1 cellular context compared by ENCODE assay signal in the genomic region with DNA sequence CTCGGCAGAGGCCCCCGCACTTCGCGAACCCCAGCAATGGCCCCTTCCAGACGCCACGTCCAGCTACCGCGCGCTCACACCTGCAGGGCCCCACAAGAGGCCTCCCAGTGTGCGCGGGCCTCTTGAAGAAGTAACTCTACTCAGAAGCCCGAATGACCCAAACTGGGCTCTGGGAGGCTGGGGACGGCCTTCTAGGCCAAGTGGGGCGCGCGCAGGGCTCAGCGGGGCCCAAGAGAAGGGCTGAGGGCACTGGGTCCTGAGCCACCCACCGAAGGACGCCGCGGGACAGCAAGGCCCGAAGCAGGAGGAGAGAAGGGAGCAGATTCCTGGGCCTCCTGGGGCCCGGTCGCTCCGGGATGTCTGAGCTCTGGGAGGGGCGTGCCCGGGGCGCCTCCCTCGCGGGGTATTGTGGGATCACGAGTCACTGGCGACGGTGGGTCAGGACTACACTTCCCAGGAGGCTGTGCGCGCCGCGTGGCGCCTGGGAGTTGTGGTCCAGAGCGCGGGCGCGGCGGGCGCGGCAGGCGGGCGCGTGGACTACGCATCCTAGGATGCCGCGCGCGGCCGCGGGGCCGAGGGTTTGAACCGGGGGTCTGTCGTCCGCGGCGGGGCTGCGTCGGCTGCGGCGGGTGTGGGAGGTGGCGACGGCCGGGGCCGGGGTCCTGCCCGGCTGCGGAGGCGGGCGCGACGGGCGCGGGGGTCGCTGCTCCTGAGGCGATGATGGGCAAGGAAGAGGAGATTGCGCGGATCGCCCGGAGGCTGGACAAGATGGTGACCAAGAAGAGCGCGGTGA.
TF ChIP-seq lines count a peak whose summit lies in the region.

A gene (plus strand): TSS at position 603 of the 793 bp plus-strand sequence. CDS start 115 bp downstream, at position 718.

TF ChIP-seq in K562, 482 proteins besides CTCF, POLR2A, EP300 and RAD21 (continued from another document and continues in another):
- TF ChIP-seq, protein P1, sequence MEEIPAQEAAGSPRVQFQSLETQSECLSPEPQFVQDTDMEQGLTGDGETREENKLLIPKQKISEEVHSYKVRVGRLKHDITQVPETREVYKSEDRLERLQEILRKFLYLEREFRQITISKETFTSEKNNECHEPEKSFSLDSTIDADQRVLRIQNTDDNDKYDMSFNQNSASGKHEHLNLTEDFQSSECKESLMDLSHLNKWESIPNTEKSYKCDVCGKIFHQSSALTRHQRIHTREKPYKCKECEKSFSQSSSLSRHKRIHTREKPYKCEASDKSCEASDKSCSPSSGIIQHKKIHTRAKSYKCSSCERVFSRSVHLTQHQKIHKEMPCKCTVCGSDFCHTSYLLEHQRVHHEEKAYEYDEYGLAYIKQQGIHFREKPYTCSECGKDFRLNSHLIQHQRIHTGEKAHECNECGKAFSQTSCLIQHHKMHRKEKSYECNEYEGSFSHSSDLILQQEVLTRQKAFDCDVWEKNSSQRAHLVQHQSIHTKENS (CRISPR knock-in tag; IDR thresholded peaks at IDR 0.05) = no peak
- TF ChIP-seq ELF2 (CRISPR knock-in tag; IDR thresholded peaks at IDR 0.05) = no peak
- TF ChIP-seq SIN3B (IDR thresholded peaks at IDR 0.05; ENCODE audit: low read depth) = peak; percentile 68
- TF ChIP-seq, protein P2, sequence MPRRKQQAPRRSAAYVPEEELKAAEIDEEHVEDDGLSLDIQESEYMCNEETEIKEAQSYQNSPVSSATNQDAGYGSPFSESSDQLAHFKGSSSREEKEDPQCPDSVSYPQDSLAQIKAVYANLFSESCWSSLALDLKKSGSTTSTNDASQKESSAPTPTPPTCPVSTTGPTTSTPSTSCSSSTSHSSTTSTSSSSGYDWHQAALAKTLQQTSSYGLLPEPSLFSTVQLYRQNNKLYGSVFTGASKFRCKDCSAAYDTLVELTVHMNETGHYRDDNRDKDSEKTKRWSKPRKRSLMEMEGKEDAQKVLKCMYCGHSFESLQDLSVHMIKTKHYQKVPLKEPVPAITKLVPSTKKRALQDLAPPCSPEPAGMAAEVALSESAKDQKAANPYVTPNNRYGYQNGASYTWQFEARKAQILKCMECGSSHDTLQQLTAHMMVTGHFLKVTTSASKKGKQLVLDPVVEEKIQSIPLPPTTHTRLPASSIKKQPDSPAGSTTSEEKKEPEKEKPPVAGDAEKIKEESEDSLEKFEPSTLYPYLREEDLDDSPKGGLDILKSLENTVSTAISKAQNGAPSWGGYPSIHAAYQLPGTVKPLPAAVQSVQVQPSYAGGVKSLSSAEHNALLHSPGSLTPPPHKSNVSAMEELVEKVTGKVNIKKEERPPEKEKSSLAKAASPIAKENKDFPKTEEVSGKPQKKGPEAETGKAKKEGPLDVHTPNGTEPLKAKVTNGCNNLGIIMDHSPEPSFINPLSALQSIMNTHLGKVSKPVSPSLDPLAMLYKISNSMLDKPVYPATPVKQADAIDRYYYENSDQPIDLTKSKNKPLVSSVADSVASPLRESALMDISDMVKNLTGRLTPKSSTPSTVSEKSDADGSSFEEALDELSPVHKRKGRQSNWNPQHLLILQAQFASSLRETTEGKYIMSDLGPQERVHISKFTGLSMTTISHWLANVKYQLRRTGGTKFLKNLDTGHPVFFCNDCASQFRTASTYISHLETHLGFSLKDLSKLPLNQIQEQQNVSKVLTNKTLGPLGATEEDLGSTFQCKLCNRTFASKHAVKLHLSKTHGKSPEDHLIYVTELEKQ (CRISPR knock-in tag; IDR thresholded peaks at IDR 0.05) = no peak
- peak; percentile 86; the same call in 1 of the 2 replicates for TF ChIP-seq L3MBTL2 (IDR thresholded peaks at IDR 0.05)
- TF ChIP-seq STAG1 (CRISPR knock-in tag; IDR thresholded peaks at IDR 0.05; ENCODE audit: borderline replicate concordance) = no peak
- no peak for TF ChIP-seq PHTF2 (CRISPR knock-in tag; IDR thresholded peaks at IDR 0.05)
- no peak for TF ChIP-seq ZNF699 (CRISPR knock-in tag; IDR thresholded peaks at IDR 0.05; ENCODE audit: insufficient replicate concordance)
- TF ChIP-seq ZNF778 (CRISPR knock-in tag; IDR thresholded peaks at IDR 0.05) = no peak
- peak; percentile 100 for TF ChIP-seq ZFX (CRISPR knock-in tag; IDR thresholded peaks at IDR 0.05)
- no peak for TF ChIP-seq TARDBP (IDR thresholded peaks at IDR 0.05)
- TF ChIP-seq, protein P3, sequence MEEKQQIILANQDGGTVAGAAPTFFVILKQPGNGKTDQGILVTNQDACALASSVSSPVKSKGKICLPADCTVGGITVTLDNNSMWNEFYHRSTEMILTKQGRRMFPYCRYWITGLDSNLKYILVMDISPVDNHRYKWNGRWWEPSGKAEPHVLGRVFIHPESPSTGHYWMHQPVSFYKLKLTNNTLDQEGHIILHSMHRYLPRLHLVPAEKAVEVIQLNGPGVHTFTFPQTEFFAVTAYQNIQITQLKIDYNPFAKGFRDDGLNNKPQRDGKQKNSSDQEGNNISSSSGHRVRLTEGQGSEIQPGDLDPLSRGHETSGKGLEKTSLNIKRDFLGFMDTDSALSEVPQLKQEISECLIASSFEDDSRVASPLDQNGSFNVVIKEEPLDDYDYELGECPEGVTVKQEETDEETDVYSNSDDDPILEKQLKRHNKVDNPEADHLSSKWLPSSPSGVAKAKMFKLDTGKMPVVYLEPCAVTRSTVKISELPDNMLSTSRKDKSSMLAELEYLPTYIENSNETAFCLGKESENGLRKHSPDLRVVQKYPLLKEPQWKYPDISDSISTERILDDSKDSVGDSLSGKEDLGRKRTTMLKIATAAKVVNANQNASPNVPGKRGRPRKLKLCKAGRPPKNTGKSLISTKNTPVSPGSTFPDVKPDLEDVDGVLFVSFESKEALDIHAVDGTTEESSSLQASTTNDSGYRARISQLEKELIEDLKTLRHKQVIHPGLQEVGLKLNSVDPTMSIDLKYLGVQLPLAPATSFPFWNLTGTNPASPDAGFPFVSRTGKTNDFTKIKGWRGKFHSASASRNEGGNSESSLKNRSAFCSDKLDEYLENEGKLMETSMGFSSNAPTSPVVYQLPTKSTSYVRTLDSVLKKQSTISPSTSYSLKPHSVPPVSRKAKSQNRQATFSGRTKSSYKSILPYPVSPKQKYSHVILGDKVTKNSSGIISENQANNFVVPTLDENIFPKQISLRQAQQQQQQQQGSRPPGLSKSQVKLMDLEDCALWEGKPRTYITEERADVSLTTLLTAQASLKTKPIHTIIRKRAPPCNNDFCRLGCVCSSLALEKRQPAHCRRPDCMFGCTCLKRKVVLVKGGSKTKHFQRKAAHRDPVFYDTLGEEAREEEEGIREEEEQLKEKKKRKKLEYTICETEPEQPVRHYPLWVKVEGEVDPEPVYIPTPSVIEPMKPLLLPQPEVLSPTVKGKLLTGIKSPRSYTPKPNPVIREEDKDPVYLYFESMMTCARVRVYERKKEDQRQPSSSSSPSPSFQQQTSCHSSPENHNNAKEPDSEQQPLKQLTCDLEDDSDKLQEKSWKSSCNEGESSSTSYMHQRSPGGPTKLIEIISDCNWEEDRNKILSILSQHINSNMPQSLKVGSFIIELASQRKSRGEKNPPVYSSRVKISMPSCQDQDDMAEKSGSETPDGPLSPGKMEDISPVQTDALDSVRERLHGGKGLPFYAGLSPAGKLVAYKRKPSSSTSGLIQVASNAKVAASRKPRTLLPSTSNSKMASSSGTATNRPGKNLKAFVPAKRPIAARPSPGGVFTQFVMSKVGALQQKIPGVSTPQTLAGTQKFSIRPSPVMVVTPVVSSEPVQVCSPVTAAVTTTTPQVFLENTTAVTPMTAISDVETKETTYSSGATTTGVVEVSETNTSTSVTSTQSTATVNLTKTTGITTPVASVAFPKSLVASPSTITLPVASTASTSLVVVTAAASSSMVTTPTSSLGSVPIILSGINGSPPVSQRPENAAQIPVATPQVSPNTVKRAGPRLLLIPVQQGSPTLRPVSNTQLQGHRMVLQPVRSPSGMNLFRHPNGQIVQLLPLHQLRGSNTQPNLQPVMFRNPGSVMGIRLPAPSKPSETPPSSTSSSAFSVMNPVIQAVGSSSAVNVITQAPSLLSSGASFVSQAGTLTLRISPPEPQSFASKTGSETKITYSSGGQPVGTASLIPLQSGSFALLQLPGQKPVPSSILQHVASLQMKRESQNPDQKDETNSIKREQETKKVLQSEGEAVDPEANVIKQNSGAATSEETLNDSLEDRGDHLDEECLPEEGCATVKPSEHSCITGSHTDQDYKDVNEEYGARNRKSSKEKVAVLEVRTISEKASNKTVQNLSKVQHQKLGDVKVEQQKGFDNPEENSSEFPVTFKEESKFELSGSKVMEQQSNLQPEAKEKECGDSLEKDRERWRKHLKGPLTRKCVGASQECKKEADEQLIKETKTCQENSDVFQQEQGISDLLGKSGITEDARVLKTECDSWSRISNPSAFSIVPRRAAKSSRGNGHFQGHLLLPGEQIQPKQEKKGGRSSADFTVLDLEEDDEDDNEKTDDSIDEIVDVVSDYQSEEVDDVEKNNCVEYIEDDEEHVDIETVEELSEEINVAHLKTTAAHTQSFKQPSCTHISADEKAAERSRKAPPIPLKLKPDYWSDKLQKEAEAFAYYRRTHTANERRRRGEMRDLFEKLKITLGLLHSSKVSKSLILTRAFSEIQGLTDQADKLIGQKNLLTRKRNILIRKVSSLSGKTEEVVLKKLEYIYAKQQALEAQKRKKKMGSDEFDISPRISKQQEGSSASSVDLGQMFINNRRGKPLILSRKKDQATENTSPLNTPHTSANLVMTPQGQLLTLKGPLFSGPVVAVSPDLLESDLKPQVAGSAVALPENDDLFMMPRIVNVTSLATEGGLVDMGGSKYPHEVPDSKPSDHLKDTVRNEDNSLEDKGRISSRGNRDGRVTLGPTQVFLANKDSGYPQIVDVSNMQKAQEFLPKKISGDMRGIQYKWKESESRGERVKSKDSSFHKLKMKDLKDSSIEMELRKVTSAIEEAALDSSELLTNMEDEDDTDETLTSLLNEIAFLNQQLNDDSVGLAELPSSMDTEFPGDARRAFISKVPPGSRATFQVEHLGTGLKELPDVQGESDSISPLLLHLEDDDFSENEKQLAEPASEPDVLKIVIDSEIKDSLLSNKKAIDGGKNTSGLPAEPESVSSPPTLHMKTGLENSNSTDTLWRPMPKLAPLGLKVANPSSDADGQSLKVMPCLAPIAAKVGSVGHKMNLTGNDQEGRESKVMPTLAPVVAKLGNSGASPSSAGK (IDR thresholded peaks at IDR 0.05) = no peak; the same call in 1 of the 2 replicates
- peak in 1 of 2 experiments; percentile 68; a peak in 2 of 4 replicates for TF ChIP-seq SIN3A (IDR thresholded peaks at IDR 0.05; ENCODE audit: borderline replicate concordance in 2 of 2, control insufficient read depth in 1 of 2, low read depth in 2 of 2, low read length in 2 of 2)
- TF ChIP-seq KLF13 (tag; IDR thresholded peaks at IDR 0.05; ENCODE audit: borderline replicate concordance, low read depth) = peak; percentile 91
- TF ChIP-seq, protein P4, sequence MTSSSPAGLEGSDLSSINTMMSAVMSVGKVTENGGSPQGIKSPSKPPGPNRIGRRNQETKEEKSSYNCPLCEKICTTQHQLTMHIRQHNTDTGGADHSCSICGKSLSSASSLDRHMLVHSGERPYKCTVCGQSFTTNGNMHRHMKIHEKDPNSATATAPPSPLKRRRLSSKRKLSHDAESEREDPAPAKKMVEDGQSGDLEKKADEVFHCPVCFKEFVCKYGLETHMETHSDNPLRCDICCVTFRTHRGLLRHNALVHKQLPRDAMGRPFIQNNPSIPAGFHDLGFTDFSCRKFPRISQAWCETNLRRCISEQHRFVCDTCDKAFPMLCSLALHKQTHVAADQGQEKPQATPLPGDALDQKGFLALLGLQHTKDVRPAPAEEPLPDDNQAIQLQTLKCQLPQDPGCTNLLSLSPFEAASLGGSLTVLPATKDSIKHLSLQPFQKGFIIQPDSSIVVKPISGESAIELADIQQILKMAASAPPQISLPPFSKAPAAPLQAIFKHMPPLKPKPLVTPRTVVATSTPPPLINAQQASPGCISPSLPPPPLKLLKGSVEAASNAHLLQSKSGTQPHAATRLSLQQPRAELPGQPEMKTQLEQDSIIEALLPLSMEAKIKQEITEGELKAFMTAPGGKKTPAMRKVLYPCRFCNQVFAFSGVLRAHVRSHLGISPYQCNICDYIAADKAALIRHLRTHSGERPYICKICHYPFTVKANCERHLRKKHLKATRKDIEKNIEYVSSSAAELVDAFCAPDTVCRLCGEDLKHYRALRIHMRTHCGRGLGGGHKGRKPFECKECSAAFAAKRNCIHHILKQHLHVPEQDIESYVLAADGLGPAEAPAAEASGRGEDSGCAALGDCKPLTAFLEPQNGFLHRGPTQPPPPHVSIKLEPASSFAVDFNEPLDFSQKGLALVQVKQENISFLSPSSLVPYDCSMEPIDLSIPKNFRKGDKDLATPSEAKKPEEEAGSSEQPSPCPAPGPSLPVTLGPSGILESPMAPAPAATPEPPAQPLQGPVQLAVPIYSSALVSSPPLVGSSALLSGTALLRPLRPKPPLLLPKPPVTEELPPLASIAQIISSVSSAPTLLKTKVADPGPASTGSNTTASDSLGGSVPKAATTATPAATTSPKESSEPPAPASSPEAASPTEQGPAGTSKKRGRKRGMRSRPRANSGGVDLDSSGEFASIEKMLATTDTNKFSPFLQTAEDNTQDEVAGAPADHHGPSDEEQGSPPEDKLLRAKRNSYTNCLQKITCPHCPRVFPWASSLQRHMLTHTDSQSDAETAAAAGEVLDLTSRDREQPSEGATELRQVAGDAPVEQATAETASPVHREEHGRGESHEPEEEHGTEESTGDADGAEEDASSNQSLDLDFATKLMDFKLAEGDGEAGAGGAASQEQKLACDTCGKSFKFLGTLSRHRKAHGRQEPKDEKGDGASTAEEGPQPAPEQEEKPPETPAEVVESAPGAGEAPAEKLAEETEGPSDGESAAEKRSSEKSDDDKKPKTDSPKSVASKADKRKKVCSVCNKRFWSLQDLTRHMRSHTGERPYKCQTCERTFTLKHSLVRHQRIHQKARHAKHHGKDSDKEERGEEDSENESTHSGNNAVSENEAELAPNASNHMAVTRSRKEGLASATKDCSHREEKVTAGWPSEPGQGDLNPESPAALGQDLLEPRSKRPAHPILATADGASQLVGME (CRISPR knock-in tag; IDR thresholded peaks at IDR 0.05) = peak; percentile 92; the same call in 1 of the 2 replicates
- TF ChIP-seq, protein P5, sequence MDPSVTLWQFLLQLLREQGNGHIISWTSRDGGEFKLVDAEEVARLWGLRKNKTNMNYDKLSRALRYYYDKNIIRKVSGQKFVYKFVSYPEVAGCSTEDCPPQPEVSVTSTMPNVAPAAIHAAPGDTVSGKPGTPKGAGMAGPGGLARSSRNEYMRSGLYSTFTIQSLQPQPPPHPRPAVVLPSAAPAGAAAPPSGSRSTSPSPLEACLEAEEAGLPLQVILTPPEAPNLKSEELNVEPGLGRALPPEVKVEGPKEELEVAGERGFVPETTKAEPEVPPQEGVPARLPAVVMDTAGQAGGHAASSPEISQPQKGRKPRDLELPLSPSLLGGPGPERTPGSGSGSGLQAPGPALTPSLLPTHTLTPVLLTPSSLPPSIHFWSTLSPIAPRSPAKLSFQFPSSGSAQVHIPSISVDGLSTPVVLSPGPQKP (CRISPR knock-in tag; IDR thresholded peaks at IDR 0.05) = no peak
- TF ChIP-seq ZNF165 (CRISPR knock-in tag; IDR thresholded peaks at IDR 0.05; ENCODE audit: borderline replicate concordance) = 0 out of 2 replicates have a peak, but pooled peaks have one; percentile 28
- TF ChIP-seq CTBP1 (IDR thresholded peaks at IDR 0.05; ENCODE audit: borderline replicate concordance) = peak; percentile 80; the same call in 1 of the 2 replicates
- no peak for TF ChIP-seq NCOA4 (IDR thresholded peaks at IDR 0.05; ENCODE audit: partially characterized antibody)
- TF ChIP-seq CREB1 (IDR thresholded peaks at IDR 0.05) = peak; percentile 78
- peak; percentile 85 for TF ChIP-seq CREB1 (CRISPR knock-in tag; IDR thresholded peaks at IDR 0.05)
- TF ChIP-seq EZH2 (IDR thresholded peaks at IDR 0.05; ENCODE audit: borderline replicate concordance, low read depth, low read length) = no peak
- no peak for TF ChIP-seq RBM34 (IDR thresholded peaks at IDR 0.05; ENCODE audit: borderline replicate concordance, insufficient read depth, low read length)
- no peak for TF ChIP-seq MCM5 (IDR thresholded peaks at IDR 0.05; ENCODE audit: low read depth)
- no peak for TF ChIP-seq NELFE (IDR thresholded peaks at IDR 0.05; ENCODE audit: insufficient read depth, insufficient read length)
- TF ChIP-seq PCBP1 (IDR thresholded peaks at IDR 0.05; ENCODE audit: low read depth, low read length, poor library complexity, severe bottlenecking) = no peak
- no peak for TF ChIP-seq ZFP30 (CRISPR knock-in tag; IDR thresholded peaks at IDR 0.05; ENCODE audit: borderline replicate concordance)
